In the genomic region with DNA sequence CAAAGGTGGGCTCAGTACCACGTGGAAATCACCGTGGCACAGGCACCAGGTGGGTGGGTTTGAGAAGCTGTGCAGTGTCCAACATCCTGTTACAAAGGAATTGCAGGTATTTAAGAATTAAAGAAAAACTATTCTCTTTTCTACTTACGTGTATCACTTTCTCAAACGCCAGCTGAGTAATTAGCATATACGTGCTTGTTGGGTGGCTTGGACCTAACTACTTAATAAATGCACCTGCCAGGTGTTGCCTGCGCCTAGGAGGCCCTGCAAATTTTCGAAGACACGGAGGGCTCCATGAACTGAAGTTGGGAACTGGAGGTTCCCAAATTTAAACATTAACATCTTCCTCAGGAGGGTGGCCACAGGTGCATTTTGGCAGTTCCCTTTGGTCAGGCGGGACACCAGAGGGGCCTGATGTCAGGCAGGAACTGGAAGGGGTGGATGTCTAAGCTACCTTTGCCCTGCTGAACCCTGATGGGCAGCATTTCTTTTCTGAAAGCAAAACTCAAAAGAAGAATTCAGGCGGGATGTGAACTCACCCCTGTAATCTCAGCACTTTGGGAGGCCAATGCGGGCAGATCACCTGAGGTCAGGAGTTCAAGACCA, we compare ENCODE assay signal across 8 cellular contexts.
A peak's percentile ranks its signal among the peaks of the same experiment; 100 is the strongest.
DNase-seq lines count a peak whose midpoint lies in the region; ATAC-seq and TF ChIP-seq lines count a peak whose summit lies in the region.

No MANE protein-coding gene starts in this region.

- peak overlapping the region; percentile 96; the same call in 1 of the 2 replicates for H2AFZ ChIP-seq in SK-N-SH (ENCODE audit: low read depth)

- H3K9me2 ChIP-seq in SK-N-SH = no peaks in the 10 kb centered on the region

- H4K20me1 ChIP-seq in SK-N-SH (ENCODE audit: insufficient read depth) = no peaks in the 10 kb centered on the region

- TF ChIP-seq CTCF in SK-N-SH (IDR thresholded peaks at IDR 0.05) (no peak), epithelial cell of esophagus (IDR thresholded peaks at IDR 0.05; ENCODE audit: insufficient read depth, low read depth, low read length, missing control alignments) (no peak), spleen (IDR thresholded peaks at IDR 0.05 in 8 of 11, conservative IDR thresholded peaks at IDR 0.05 in 3 of 11) (peak in 2 of 11 experiments; percentile 20 to 46)

- TF ChIP-seq POLR2A in spleen (IDR thresholded peaks at IDR 0.05) = no peak

- CTCF ChIA-PET in SK-N-SH (lab: Yijun Ruan, JAX) = interaction anchor here (0.6 to 8.2 kb wide), 18 partner anchors 9 to 170 kb away, joined by 3 to 69 read pairs (median 3); no protein-coding TSS in a partner anchor

- no peak for TF ChIP-seq EP300 in SK-N-SH (IDR thresholded peaks at IDR 0.05; ENCODE audit: borderline replicate concordance in 1 of 2, low read depth in 1 of 2, low read length in 1 of 2)

- peaks cover 2 to 4% of the 10 kb centered on the region in 2 experiments; a peak in 1 of 4 replicates for H3K4me1 ChIP-seq in SK-N-SH (ENCODE audit: control insufficient read depth in 1 of 2, insufficient read depth in 2 of 2, low read depth in 1 of 2, low read length in 1 of 2)
- peaks cover 5% of the 10 kb centered on the region for H3K4me1 ChIP-seq in NT2/D1 (ENCODE audit: insufficient read depth, insufficient read length)
- H3K4me1 ChIP-seq in spleen = peaks cover 3 to 18% (median 9%) of the 10 kb centered on the region in 6 donors

- H3K27me3 ChIP-seq in SK-N-SH (ENCODE audit: insufficient read depth) = no peaks in the 10 kb centered on the region; the same call in 1 of the 2 replicates
- H3K27me3 ChIP-seq in NT2/D1 (ENCODE audit: insufficient read depth, insufficient read length) = peaks cover 37% of the 10 kb centered on the region
- peaks cover 0 to 17% (median 3%) of the 10 kb centered on the region in 7 donors for H3K27me3 ChIP-seq in spleen (replicated peaks in 1 of 7)

- peak overlapping the region; percentile 99 for H3K4me2 ChIP-seq in SK-N-SH

- H3K4me3 ChIP-seq in SK-N-SH (ENCODE audit: low read depth in 2 of 2, low read length in 1 of 2) = peak overlapping the region in 1 of 2 experiments; percentile 81; a peak in 1 of 4 replicates
- H3K4me3 ChIP-seq in NT2/D1 (ENCODE audit: insufficient read length, low read depth) = peak overlapping the region; percentile 81
- H3K4me3 ChIP-seq in epithelial cell of esophagus (ENCODE audit: low read length) = peak overlapping the region; percentile 62
- H3K4me3 ChIP-seq in spleen = peak overlapping the region in 6 of 8 donors; percentile 57 to 76 (median 70)

- no peak for TF ChIP-seq RAD21 in SK-N-SH (IDR thresholded peaks at IDR 0.05; ENCODE audit: low read length)

- H3K9ac ChIP-seq in SK-N-SH (no peak overlapping the region), NT2/D1 (ENCODE audit: insufficient read length, low read depth) (peak overlapping the region; percentile 84)

- ATAC-seq in SK-N-SH treated with all-trans-retinoic acid at 6 μM for 48 hours = no peak

- intact Hi-C loops in spleen (cut with DNase I; ENCODE audit: low total_unique reads) = no loop called here

- no peak overlapping the region for H3K27ac ChIP-seq in SK-N-SH (ENCODE audit: low read depth in 2 of 2, low read length in 1 of 2)
- H3K27ac ChIP-seq in spleen = no peak overlapping the region

- 45% methylated on average over 11 of the region's 11 CpGs for WGBS in SK-N-SH (ENCODE audit: low lambda C conversion rate)
- 50 to 62% (median 53%) methylated on average over 11 of the region's 11 CpGs for WGBS in spleen, 5 donors

- H3F3A ChIP-seq in SK-N-SH (replicated peaks; ENCODE audit: insufficient read depth) = peaks cover 13% of the 10 kb centered on the region

- no peak for DNase-seq in SK-N-SH
- no peak for DNase-seq in NT2/D1 (ENCODE audit: low read depth, low spot score)
- no peak for DNase-seq in epithelial cell of esophagus (ENCODE audit: low read depth)
- DNase-seq in spleen = no peak
- DNase-seq in SK-N-DZ (ENCODE audit: low spot score) = no peak
- no peak for DNase-seq in COLO829 (ENCODE audit: low spot score)
- DNase-seq in SHP77 (lab: John Stamatoyannopoulos, UW) = no peak

- no peaks in the 10 kb centered on the region for H3K79me2 ChIP-seq in SK-N-SH (ENCODE audit: insufficient read depth)

- H3K9me3 ChIP-seq in SK-N-SH (no peaks in the 10 kb centered on the region), NT2/D1 (ENCODE audit: insufficient read depth, low read length) (no peaks in the 10 kb centered on the region), spleen (no peaks in the 10 kb centered on the region)

- H3K36me3 ChIP-seq in SK-N-SH (replicated peaks in 1 of 2; ENCODE audit: control insufficient read depth in 1 of 2, insufficient read depth in 2 of 2, low read length in 1 of 2) = no peaks in the 10 kb centered on the region
- H3K36me3 ChIP-seq in NT2/D1 (ENCODE audit: insufficient read depth, insufficient read length, low read length) = no peaks in the 10 kb centered on the region
- no peaks in the 10 kb centered on the region for H3K36me3 ChIP-seq in spleen

- POLR2A ChIA-PET in SK-N-SH (lab: Yijun Ruan, JAX) = interaction anchor here (0.6 kb wide), 1 partner anchor 289 kb away, joined by 3 read pairs; no protein-coding TSS in a partner anchor

TF ChIP-seq in SK-N-SH, 30 proteins besides CTCF, POLR2A, EP300 and RAD21:
- TF ChIP-seq CHD2 (IDR thresholded peaks at IDR 0.05; ENCODE audit: low read length, partially characterized antibody) (no peak), NRF1 (IDR thresholded peaks at IDR 0.05; ENCODE audit: low read depth, low read length) (no peak), TAF1 (IDR thresholded peaks at IDR 0.05; ENCODE audit: borderline replicate concordance, low read depth, low read length) (no peak), FOXM1 (IDR thresholded peaks at IDR 0.05; ENCODE audit: low read depth) (no peak), GATA2 (CRISPR knock-in tag; IDR thresholded peaks at IDR 0.05) (no peak)
- TF ChIP-seq, protein P1, sequence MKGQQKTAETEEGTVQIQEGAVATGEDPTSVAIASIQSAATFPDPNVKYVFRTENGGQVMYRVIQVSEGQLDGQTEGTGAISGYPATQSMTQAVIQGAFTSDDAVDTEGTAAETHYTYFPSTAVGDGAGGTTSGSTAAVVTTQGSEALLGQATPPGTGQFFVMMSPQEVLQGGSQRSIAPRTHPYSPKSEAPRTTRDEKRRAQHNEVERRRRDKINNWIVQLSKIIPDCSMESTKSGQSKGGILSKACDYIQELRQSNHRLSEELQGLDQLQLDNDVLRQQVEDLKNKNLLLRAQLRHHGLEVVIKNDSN (IDR thresholded peaks at IDR 0.05; ENCODE audit: borderline replicate concordance, low read depth) = no peak

TF ChIP-seq in SK-N-SH treated with all-trans-retinoic acid at 6 μM for 48 hours, 23 proteins besides CTCF, POLR2A, EP300 and RAD21:
- TF ChIP-seq GLIS3 (CRISPR knock-in tag; IDR thresholded peaks at IDR 0.05) = no peak
- TF ChIP-seq TCF4 (CRISPR knock-in tag; IDR thresholded peaks at IDR 0.05; ENCODE audit: borderline replicate concordance) = no peak
- TF ChIP-seq, protein P2, sequence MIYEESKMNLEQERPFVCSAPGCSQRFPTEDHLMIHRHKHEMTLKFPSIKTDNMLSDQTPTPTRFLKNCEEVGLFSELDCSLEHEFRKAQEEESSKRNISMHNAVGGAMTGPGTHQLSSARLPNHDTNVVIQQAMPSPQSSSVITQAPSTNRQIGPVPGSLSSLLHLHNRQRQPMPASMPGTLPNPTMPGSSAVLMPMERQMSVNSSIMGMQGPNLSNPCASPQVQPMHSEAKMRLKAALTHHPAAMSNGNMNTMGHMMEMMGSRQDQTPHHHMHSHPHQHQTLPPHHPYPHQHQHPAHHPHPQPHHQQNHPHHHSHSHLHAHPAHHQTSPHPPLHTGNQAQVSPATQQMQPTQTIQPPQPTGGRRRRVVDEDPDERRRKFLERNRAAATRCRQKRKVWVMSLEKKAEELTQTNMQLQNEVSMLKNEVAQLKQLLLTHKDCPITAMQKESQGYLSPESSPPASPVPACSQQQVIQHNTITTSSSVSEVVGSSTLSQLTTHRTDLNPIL (CRISPR knock-in tag; IDR thresholded peaks at IDR 0.05; ENCODE audit: low read depth) = no peak
- no peak for TF ChIP-seq ZNF8 (CRISPR knock-in tag; IDR thresholded peaks at IDR 0.05)
- TF ChIP-seq RARB (CRISPR knock-in tag; IDR thresholded peaks at IDR 0.05) = no peak
- no peak for TF ChIP-seq ISL1 (CRISPR knock-in tag; IDR thresholded peaks at IDR 0.05)
- no peak for TF ChIP-seq BACH2 (CRISPR knock-in tag; IDR thresholded peaks at IDR 0.05; ENCODE audit: borderline replicate concordance)
- TF ChIP-seq, protein P3, sequence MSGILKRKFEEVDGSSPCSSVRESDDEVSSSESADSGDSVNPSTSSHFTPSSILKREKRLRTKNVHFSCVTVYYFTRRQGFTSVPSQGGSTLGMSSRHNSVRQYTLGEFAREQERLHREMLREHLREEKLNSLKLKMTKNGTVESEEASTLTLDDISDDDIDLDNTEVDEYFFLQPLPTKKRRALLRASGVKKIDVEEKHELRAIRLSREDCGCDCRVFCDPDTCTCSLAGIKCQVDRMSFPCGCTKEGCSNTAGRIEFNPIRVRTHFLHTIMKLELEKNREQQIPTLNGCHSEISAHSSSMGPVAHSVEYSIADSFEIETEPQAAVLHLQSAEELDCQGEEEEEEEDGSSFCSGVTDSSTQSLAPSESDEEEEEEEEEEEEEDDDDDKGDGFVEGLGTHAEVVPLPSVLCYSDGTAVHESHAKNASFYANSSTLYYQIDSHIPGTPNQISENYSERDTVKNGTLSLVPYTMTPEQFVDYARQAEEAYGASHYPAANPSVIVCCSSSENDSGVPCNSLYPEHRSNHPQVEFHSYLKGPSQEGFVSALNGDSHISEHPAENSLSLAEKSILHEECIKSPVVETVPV (CRISPR knock-in tag; IDR thresholded peaks at IDR 0.05) = no peak
- no peak for TF ChIP-seq TOX (CRISPR knock-in tag; IDR thresholded peaks at IDR 0.05; ENCODE audit: borderline replicate concordance)
- TF ChIP-seq ESRRG (CRISPR knock-in tag; IDR thresholded peaks at IDR 0.05) = no peak
- no peak for TF ChIP-seq OSR1 (CRISPR knock-in tag; IDR thresholded peaks at IDR 0.05)
- TF ChIP-seq ZFP3 (CRISPR knock-in tag; IDR thresholded peaks at IDR 0.05) = no peak
- TF ChIP-seq ARNTL (CRISPR knock-in tag; IDR thresholded peaks at IDR 0.05; ENCODE audit: borderline replicate concordance, low read depth) = no peak
- TF ChIP-seq PPARA (CRISPR knock-in tag; IDR thresholded peaks at IDR 0.05; ENCODE audit: borderline replicate concordance) = no peak
